Comparison of ENCODE assay signal across 8 cellular contexts in genomic region chr5:137754961-137755762, GRCh38. TPM values are rescaled to one million over a fixed set of nuclear protein-coding genes. Genes with fewer than 3 reads are reported as not detected.
DNase-seq lines count a peak whose midpoint lies in the region; ATAC-seq and TF ChIP-seq lines count a peak whose summit lies in the region.

No MANE protein-coding gene starts in this region.

- no peak for DNase-seq in activated T-cell treated with anti-CD3 and anti-CD28 coated beads, Interleukin-2, amount 50 U/mL, for 4 hours
- no peak for DNase-seq in activated T-cell treated with anti-CD3 and anti-CD28 coated beads, Interleukin-2, amount 50 U/mL, for 1 hour
- DNase-seq in Jurkat, Clone E6-1 (ENCODE audit: low read depth, low spot score): no peak
- DNase-seq in chondrocyte (ENCODE audit: low spot score) (peak; percentile 82), NCI-H1436 (lab: John Stamatoyannopoulos, UW) (no peak), GOT3 (lab: John Stamatoyannopoulos, UW) (no peak)
- no peak for DNase-seq in activated CD8-positive, alpha-beta memory T cell treated with anti-CD3 and anti-CD28 coated beads, Interleukin-2, amount 50 U/mL, for 4 hours

- peak; percentile 38 for ATAC-seq in activated T-cell treated with anti-CD3 and anti-CD28 coated beads, Interleukin-2, amount 50 U/mL, for 4 hours

- peak overlapping the region; percentile 96 for H3K4me3 ChIP-seq in Jurkat, Clone E6-1 (ENCODE audit: low read length)
- H3K4me3 ChIP-seq in mononuclear cell (ENCODE audit: low read length): peak overlapping the region; percentile 85

- TF ChIP-seq CTCF in chondrocyte (IDR thresholded peaks at IDR 0.05): no peak

- peak overlapping the region; percentile 100 for H3K27ac Mint-ChIP-seq in chondrocyte (ENCODE audit: unreplicated experiment)

- H3K9me3 ChIP-seq in mononuclear cell (ENCODE audit: low read depth, low read length): no peaks in the 10 kb centered on the region

- no peaks in the 10 kb centered on the region for H3K27me3 ChIP-seq in mononuclear cell (ENCODE audit: insufficient read depth, low read length)

- peak overlapping the region; percentile 94 for H3K4me3 Mint-ChIP-seq in activated T-cell treated with anti-CD3 and anti-CD28 coated beads, Interleukin-2, amount 50 U/mL, for 4 hours
- peak overlapping the region; percentile 100 for H3K4me3 Mint-ChIP-seq in chondrocyte (ENCODE audit: unreplicated experiment)

- H3K4me1 ChIP-seq in mononuclear cell (ENCODE audit: insufficient read depth, low read length): peaks cover 20% of the 10 kb centered on the region

- peaks cover 3% of the 10 kb centered on the region for H3K27me3 Mint-ChIP-seq in activated T-cell treated with anti-CD3 and anti-CD28 coated beads, Interleukin-2, amount 50 U/mL, for 4 hours (ENCODE audit: low read depth)
- peaks cover 7% of the 10 kb centered on the region for H3K27me3 Mint-ChIP-seq in chondrocyte (ENCODE audit: low read depth)

- H3K4me1 Mint-ChIP-seq in activated T-cell treated with anti-CD3 and anti-CD28 coated beads, Interleukin-2, amount 50 U/mL, for 4 hours (ENCODE audit: low read depth): peaks cover 22% of the 10 kb centered on the region
- H3K4me1 Mint-ChIP-seq in chondrocyte (ENCODE audit: low read depth): peaks cover 25% of the 10 kb centered on the region

- peaks cover 19% of the 10 kb centered on the region for H3K36me3 Mint-ChIP-seq in activated T-cell treated with anti-CD3 and anti-CD28 coated beads, Interleukin-2, amount 50 U/mL, for 4 hours (ENCODE audit: insufficient read depth)
- H3K36me3 Mint-ChIP-seq in chondrocyte (ENCODE audit: low read depth): peaks cover 10% of the 10 kb centered on the region

- H3K9me3 Mint-ChIP-seq in activated T-cell treated with anti-CD3 and anti-CD28 coated beads, Interleukin-2, amount 50 U/mL, for 4 hours: no peaks in the 10 kb centered on the region
- no peaks in the 10 kb centered on the region for H3K9me3 Mint-ChIP-seq in chondrocyte (ENCODE audit: low read depth)

RNA-seq across cellular contexts. Expression of gene HNRNPA0, which starts 1.0 kb away (rescaled TPM):
- 10 to 100 TPM; 48.0 to 49.5 (median 48.6) TPM for total RNA-seq in activated T-cell treated with anti-CD3 and anti-CD28 coated beads, Interleukin-2, amount 50 U/mL, for 4 hours
- 47.9 TPM for polyA plus RNA-seq in Jurkat, Clone E6-1 (2012; ENCODE audit: insufficient read depth, insufficient read length)
- total RNA-seq in chondrocyte (34.0 to 40.4 TPM (median 35.0 TPM) in 3 replicates), mononuclear cell (17.3 TPM)

RNA-seq across cellular contexts. Expression of gene KLHL3, which starts 19.3 kb away (rescaled TPM):
- 1 to 10 TPM; 2.0 to 2.9 (median 2.6) TPM for total RNA-seq in activated T-cell treated with anti-CD3 and anti-CD28 coated beads, Interleukin-2, amount 50 U/mL, for 4 hours
- polyA plus RNA-seq in Jurkat, Clone E6-1 (2012; ENCODE audit: insufficient read depth, insufficient read length): 5.8 TPM
- total RNA-seq in chondrocyte (1.6 to 3.1 TPM (median 1.9 TPM) in 3 replicates), mononuclear cell (9.3 TPM)
